Comparison of ENCODE assay signal across 22 cellular contexts in the genomic region with DNA sequence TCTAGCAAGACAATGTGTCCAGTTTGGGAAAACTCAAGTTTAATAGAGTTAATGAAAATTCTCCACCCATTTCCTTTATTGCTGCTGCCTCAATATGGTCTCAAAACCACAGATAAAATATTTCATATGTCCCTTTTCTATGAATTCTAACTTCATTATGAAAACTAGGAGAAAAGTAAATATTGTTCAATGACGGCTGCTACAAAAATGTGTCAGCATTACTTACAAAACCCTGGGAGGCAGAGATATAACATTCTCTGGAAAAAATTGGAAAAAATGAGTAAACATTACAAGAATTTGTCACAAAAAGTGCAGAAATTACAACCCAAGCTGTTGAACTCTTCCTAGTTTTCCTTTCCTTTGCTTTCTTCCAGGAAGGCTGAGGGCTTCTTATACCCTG. TPM values are rescaled to one million over a fixed set of nuclear protein-coding genes. Genes with fewer than 3 reads are reported as not detected.
A peak's percentile ranks its signal among the peaks of the same experiment; 100 is the strongest.
DNase-seq lines count a peak whose midpoint lies in the region; ATAC-seq and TF ChIP-seq lines count a peak whose summit lies in the region.
"Had no signal": no experiment of that assay in that cellular context is flagged by ENCODE, and none has a peak within 500 bp of the region (broad histone marks: within the 10 kb centered on the region; RNA-seq: fewer than 3 reads in every experiment).

No MANE protein-coding gene starts in this region.

- H3K4me1 ChIP-seq in ACC112 (ENCODE audit: control insufficient read depth, insufficient read depth, low read length, unreplicated experiment) (peaks cover 42% of the 10 kb centered on the region), left lung (no peaks in the 10 kb centered on the region), tibial artery (no peaks in the 10 kb centered on the region)
- H3K4me1 ChIP-seq: neural progenitor cell, prostate gland, sigmoid colon, upper lobe of left lung had no signal

- in situ Hi-C loops in astrocyte of the spinal cord (cut with HindIII; ENCODE audit: low sequenced_read_pairs) = no loop called here

- peak overlapping the region; percentile 35; the same call in 1 of the 2 replicates for H3K4me3 Mint-ChIP-seq in HFFc6
- H3K4me3 Mint-ChIP-seq: activated naive CD4-positive, alpha-beta T cell treated with anti-CD3 and anti-CD28 coated beads, Interleukin-2, amount 10 ng/mL, durations not matched to agents 7 days and 5 days; neural progenitor cell; WTC11 had no signal

- DNase-seq in HFFc6 (peak; percentile 35), astrocyte of the spinal cord (ENCODE audit: low read depth, low spot score) (peak; percentile 64), iris pigment epithelial cell (ENCODE audit: low read depth) (peak; percentile 66), NCI-H1048 (lab: John Stamatoyannopoulos, UW) (no peak), left lung (no peak), tibial artery (no peak)
- DNase-seq: activated CD4-positive, alpha-beta T cell treated with anti-CD3 and anti-CD28 coated beads, Interleukin-2, amount 50 U/mL, for 1 hour; activated naive CD4-positive, alpha-beta T cell treated with anti-CD3 and anti-CD28 coated beads, Interleukin-2, amount 10 ng/mL, durations not matched to agents 7 days and 5 days; C1 segment of cervical spinal cord; DND-41; NCI-H1417; NCI-H2081 treated with DMSO at 0.1 percent for 48 hours; NCI-H446 treated with DMSO at 0.1 percent for 48 hours; sigmoid colon; stimulated activated CD8-positive, alpha-beta memory T cell treated with anti-CD3 and anti-CD28 coated beads, Interleukin-4, amount 100 ng/mL, for 48 hours; T-helper 9 cell; upper lobe of left lung had no signal

- peak overlapping the region; percentile 74 for H2AFZ ChIP-seq in ACC112 (ENCODE audit: low read length, unreplicated experiment)
- H2AFZ ChIP-seq: neural progenitor cell had no signal

- peaks cover 5% of the 10 kb centered on the region; the same call in 1 of the 2 replicates for H3K36me3 Mint-ChIP-seq in HFFc6 (ENCODE audit: low read depth)
- H3K36me3 Mint-ChIP-seq: activated naive CD4-positive, alpha-beta T cell treated with anti-CD3 and anti-CD28 coated beads, Interleukin-2, amount 10 ng/mL, durations not matched to agents 7 days and 5 days; neural progenitor cell; WTC11 had no signal

- no peaks in the 10 kb centered on the region for H3K79me2 ChIP-seq in ACC112 (ENCODE audit: control insufficient read depth, insufficient read depth, low read length, unreplicated experiment)

- H3K27ac Mint-ChIP-seq in HFFc6 = peak overlapping the region; percentile 83
- H3K27ac Mint-ChIP-seq: activated naive CD4-positive, alpha-beta T cell treated with anti-CD3 and anti-CD28 coated beads, Interleukin-2, amount 10 ng/mL, durations not matched to agents 7 days and 5 days; neural progenitor cell; WTC11 had no signal

- H3K27me3 ChIP-seq in ACC112 (ENCODE audit: insufficient read depth, low read length) (no peaks in the 10 kb centered on the region), left lung (no peaks in the 10 kb centered on the region), tibial artery (no peaks in the 10 kb centered on the region)
- H3K27me3 ChIP-seq: neural progenitor cell, sigmoid colon, upper lobe of left lung had no signal

- no peaks in the 10 kb centered on the region for H3K9me3 ChIP-seq in left lung
- H3K9me3 ChIP-seq in tibial artery = no peaks in the 10 kb centered on the region
- H3K9me3 ChIP-seq: prostate gland, sigmoid colon, upper lobe of left lung had no signal

- peak overlapping the region; percentile 95 for H3K27ac ChIP-seq in ACC112 (ENCODE audit: low read depth, low read length)
- H3K27ac ChIP-seq in left lung = no peak overlapping the region
- no peak overlapping the region for H3K27ac ChIP-seq in tibial artery
- H3K27ac ChIP-seq: neural progenitor cell, prostate gland, upper lobe of left lung had no signal

- no peaks in the 10 kb centered on the region for H3K9me3 Mint-ChIP-seq in HFFc6
- H3K9me3 Mint-ChIP-seq: activated naive CD4-positive, alpha-beta T cell treated with anti-CD3 and anti-CD28 coated beads, Interleukin-2, amount 10 ng/mL, durations not matched to agents 7 days and 5 days; neural progenitor cell; WTC11 had no signal

- no peaks in the 10 kb centered on the region for H3K27me3 Mint-ChIP-seq in HFFc6 (ENCODE audit: insufficient read depth)

- H3K36me3 ChIP-seq in ACC112 (ENCODE audit: insufficient read depth, low read length) (no peaks in the 10 kb centered on the region), left lung (no peaks in the 10 kb centered on the region), tibial artery (no peaks in the 10 kb centered on the region)
- H3K36me3 ChIP-seq: neural progenitor cell, prostate gland, sigmoid colon, upper lobe of left lung had no signal

- H3K4me3 ChIP-seq in ACC112 (ENCODE audit: low read depth, low read length) = peak overlapping the region; percentile 61
- H3K4me3 ChIP-seq in astrocyte of the spinal cord (ENCODE audit: low read depth, low read length) = no peak overlapping the region
- no peak overlapping the region for H3K4me3 ChIP-seq in left lung
- H3K4me3 ChIP-seq in tibial artery = no peak overlapping the region
- H3K4me3 ChIP-seq: neural progenitor cell, prostate gland, sigmoid colon, upper lobe of left lung had no signal

- H3K4me1 Mint-ChIP-seq in HFFc6 (ENCODE audit: low read depth) = peaks cover 59% of the 10 kb centered on the region
- H3K4me1 Mint-ChIP-seq: activated naive CD4-positive, alpha-beta T cell treated with anti-CD3 and anti-CD28 coated beads, Interleukin-2, amount 10 ng/mL, durations not matched to agents 7 days and 5 days; neural progenitor cell; WTC11 had no signal

- no peak for ATAC-seq in GM21786 (IDR thresholded peaks at IDR 0.05; ENCODE audit: unreplicated experiment)
- ATAC-seq in left lung = no peak
- ATAC-seq: WTC11 had no signal

- TF ChIP-seq CTCF in HFFc6 (IDR thresholded peaks at IDR 0.05) = no peak
- no peak for TF ChIP-seq CTCF in astrocyte of the spinal cord (IDR thresholded peaks at IDR 0.05; ENCODE audit: low read depth, low read length)
- no peak for TF ChIP-seq CTCF in left lung (IDR thresholded peaks at IDR 0.05)
- no peak for TF ChIP-seq CTCF in tibial artery (IDR thresholded peaks at IDR 0.05)

- intact Hi-C loops in left lung (cut with DNase I) (no loop called here), tibial artery (cut with DNase I; ENCODE audit: low total_unique reads) (no loop called here)

RNA-seq across cellular contexts. Expression of a gene that starts 22.2 kb away (rescaled TPM):
- 100 to 1,000 TPM; 584 to 754 (median 609) TPM for total RNA-seq in HFFc6 (2021; fragmentation: NEBNext Ultra II Directional; extraction: Animal tissue kit (Norgen Biotek cat#: 25700))
- 100 to 1,000 TPM in 1 of 2 donors, 10 to 100 TPM in 1; 91.5 to 144 TPM for total RNA-seq in left lung

Comparison
In these comparisons a context has a peak if more than half of its experiments do, and no peak if none do; other contexts are left out.
1. DNase-seq: peak in HFFc6 (single experiment), astrocyte of the spinal cord (single experiment) and iris pigment epithelial cell (single experiment); none in NCI-H1048 (single experiment), left lung (0 of 2) and tibial artery (0 of 2).
2. RNA of a gene that starts 22.2 kb away (total RNA-seq): 584 to 754 TPM in HFFc6; 91.5 to 144 TPM in left lung; every median in the first group is over 4 times any median in the second.